ENCODE assay signal across 12 cellular contexts in genomic region chr1:6801998-6802397, GRCh38. TPM values are rescaled to one million over a fixed set of nuclear protein-coding genes. Genes with fewer than 3 reads are reported as not detected.
DNase-seq lines count a peak whose midpoint lies in the region; ATAC-seq and TF ChIP-seq lines count a peak whose summit lies in the region.
"Had no signal": no experiment of that assay in that cellular context is flagged by ENCODE, and none has a peak within 500 bp of the region (broad histone marks: within the 10 kb centered on the region; RNA-seq: fewer than 3 reads in every experiment).

No MANE protein-coding gene starts in this region.

- peak overlapping the region; percentile 32 to 51 for H4K8ac ChIP-seq in IMR-90 (ENCODE audit: low read depth in 2 of 2, low read length in 2 of 2)

- H3K18ac ChIP-seq in IMR-90 (ENCODE audit: low read depth, low read length) = peak overlapping the region; percentile 73

- H3K36me3 ChIP-seq in IMR-90 (ENCODE audit: control insufficient read depth, insufficient read depth, low read length) (no peaks in the 10 kb centered on the region; the same call in 1 of the 2 replicates), mammary epithelial cell (ENCODE audit: insufficient read depth, low read length) (no peaks in the 10 kb centered on the region), right atrium auricular region (no peaks in the 10 kb centered on the region), thyroid gland (no peaks in the 10 kb centered on the region)
- H3K36me3 ChIP-seq: upper lobe of left lung had no signal

- H3K9ac ChIP-seq in IMR-90 (ENCODE audit: low read depth, low read length) (peak overlapping the region; percentile 10), mammary epithelial cell (ENCODE audit: insufficient read depth, low read length) (no peak overlapping the region)

- dilution Hi-C loops in IMR-90 (cut with HindIII; ENCODE audit: low sequenced_read_pairs, unreplicated experiment) = no loop called here
- dilution Hi-C loops in mammary epithelial cell (cut with HindIII; ENCODE audit: low sequenced_read_pairs) = loop anchor here (5.0 kb wide), 2 partner anchors 80 to 85 kb away; no protein-coding TSS in a partner anchor

- peak overlapping the region; percentile 81 for H2BK120ac ChIP-seq in IMR-90 (ENCODE audit: low read depth, low read length)

- peaks cover 88% of the 10 kb centered on the region for H3K79me2 ChIP-seq in mammary epithelial cell (ENCODE audit: insufficient read depth, low read length)

- intact Hi-C loops in IMR-90 (cut with micrococcal nuclease) = loop anchor here (5.0 kb wide), 1 partner anchor 70 kb away; no protein-coding TSS in a partner anchor
- intact Hi-C loops in mammary epithelial cell (cut with micrococcal nuclease) = loop anchor here (10.0 kb wide), 1 partner anchor 843 kb away; no protein-coding TSS in a partner anchor
- intact Hi-C loops in thyroid gland (cut with DNase I) = no loop called here

- no peak overlapping the region for H2AK9ac ChIP-seq in IMR-90 (replicated peaks; ENCODE audit: low read depth, low read length, poor library complexity)

- H3K4me1 ChIP-seq in IMR-90 (ENCODE audit: control insufficient read depth, insufficient read depth, low read length) = peaks cover 35% of the 10 kb centered on the region
- peaks cover 17% of the 10 kb centered on the region for H3K4me1 ChIP-seq in mammary epithelial cell (ENCODE audit: insufficient read depth, low read length)
- H3K4me1 ChIP-seq in right atrium auricular region = peaks cover 0 to 46% of the 10 kb centered on the region in 2 donors
- H3K4me1 ChIP-seq in thyroid gland = peaks cover 22 to 39% of the 10 kb centered on the region in 2 donors

- H4K5ac ChIP-seq in IMR-90 (ENCODE audit: low read depth, low read length) = peak overlapping the region; percentile 90

- no peak overlapping the region for H2AFZ ChIP-seq in IMR-90 (replicated peaks; ENCODE audit: low read length, poor library complexity)
- no peak overlapping the region for H2AFZ ChIP-seq in mammary epithelial cell (ENCODE audit: low read depth, low read length)

- no peaks in the 10 kb centered on the region for H3K27me3 ChIP-seq in IMR-90 (ENCODE audit: control insufficient read depth, insufficient read depth, low read length)
- no peaks in the 10 kb centered on the region for H3K27me3 ChIP-seq in mammary epithelial cell (ENCODE audit: insufficient read depth, low read length)
- H3K27me3 ChIP-seq in right atrium auricular region = no peaks in the 10 kb centered on the region
- H3K27me3 ChIP-seq in thyroid gland = no peaks in the 10 kb centered on the region
- H3K27me3 ChIP-seq: upper lobe of left lung had no signal

- H3K4ac ChIP-seq in IMR-90 (ENCODE audit: low read depth, low read length) = peak overlapping the region; percentile 60

- no TSS peak for BruUV-seq in IMR-90 (replicated peaks; lab: Mats Ljungman, UMichigan)
- no TSS peak for BruUV-seq in mammary epithelial cell (replicated peaks; lab: Mats Ljungman, UMichigan)

- H4K20me1 ChIP-seq in IMR-90 (ENCODE audit: insufficient read depth, low read length) = peaks cover 5% of the 10 kb centered on the region; the same call in 1 of the 2 replicates
- no peaks in the 10 kb centered on the region for H4K20me1 ChIP-seq in mammary epithelial cell (ENCODE audit: insufficient read depth, low read length)

- peak overlapping the region; percentile 55; the same call in 1 of the 2 replicates for H3K23ac ChIP-seq in IMR-90 (ENCODE audit: low read depth, low read length)

- POLR2A ChIA-PET in IMR-90 (lab: Charles Lee; ENCODE audit: unreplicated experiment) = no interaction called here

- H3K27ac ChIP-seq in IMR-90 (ENCODE audit: insufficient read depth, low read length) = peak overlapping the region; percentile 73
- peak overlapping the region; percentile 10 for H3K27ac ChIP-seq in mammary epithelial cell (ENCODE audit: insufficient read depth, low read depth, low read length)
- peak overlapping the region; percentile 66 to 82 for H3K27ac ChIP-seq in right atrium auricular region
- H3K27ac ChIP-seq in thyroid gland = peak overlapping the region; percentile 51 to 70 (median 69)

- H3K4me2 ChIP-seq in IMR-90 (ENCODE audit: low read depth, low read length) = no peak overlapping the region
- no peak overlapping the region for H3K4me2 ChIP-seq in mammary epithelial cell (ENCODE audit: insufficient read depth, low read depth, low read length)

- no peak for TF ChIP-seq POLR2A in IMR-90 (IDR thresholded peaks at IDR 0.05; ENCODE audit: low read depth, low read length)
- no peak for TF ChIP-seq POLR2A in thyroid gland (IDR thresholded peaks at IDR 0.05)

- peak overlapping the region; percentile 42 for H4K91ac ChIP-seq in IMR-90 (ENCODE audit: insufficient read depth, low read depth, low read length)

- CTCF ChIA-PET in IMR-90 (lab: Yijun Ruan, JAX) (interaction anchor here (0.6 to 1.3 kb wide), 4 partner anchors 9 to 81 kb away, joined by 3 to 5 read pairs (median 4); no protein-coding TSS in a partner anchor), mammary epithelial cell (lab: Charles Lee; ENCODE audit: low non-redundant PET) (no interaction called here)

- H2AK5ac ChIP-seq in IMR-90 (ENCODE audit: low read depth, low read length) = peak overlapping the region; percentile 90

- peak; percentile 81 for DNase-seq in IMR-90
- DNase-seq in mammary epithelial cell = peak; percentile 72
- DNase-seq in right atrium auricular region (ENCODE audit: low spot score) = no peak
- DNase-seq in thyroid gland = peak; percentile 52 to 73
- DNase-seq in MV-4-11 (lab: John Stamatoyannopoulos, UW) = no peak
- DNase-seq in NK-92 treated with Interleukin-12 subunit alpha and Interleukin-12 subunit beta, amount 100 ng/mL, for 24 hours (lab: John Stamatoyannopoulos, UW) = no peak
- DNase-seq: amygdala, DMS79 treated with DMSO at 0.1 percent for 48 hours, erythroblast, NCI-H1436, upper lobe of left lung had no signal

- H3K9me3 ChIP-seq in IMR-90 (ENCODE audit: control insufficient read depth, insufficient read depth, low read length) (no peaks in the 10 kb centered on the region), mammary epithelial cell (replicated peaks; ENCODE audit: insufficient read depth, low read length) (no peaks in the 10 kb centered on the region), right atrium auricular region (no peaks in the 10 kb centered on the region), thyroid gland (no peaks in the 10 kb centered on the region)
- H3K9me3 ChIP-seq: upper lobe of left lung had no signal

- peak overlapping the region; percentile 42; the same call in 2 of the 3 replicates for H2BK15ac ChIP-seq in IMR-90 (ENCODE audit: low read depth, low read length)

- TF ChIP-seq CTCF in IMR-90 (conservative IDR thresholded peaks at IDR 0.05; ENCODE audit: low read depth, low read length) (no peak), mammary epithelial cell (conservative IDR thresholded peaks at IDR 0.05 in 1 of 2, IDR thresholded peaks at IDR 0.05 in 1 of 2; ENCODE audit: extremely low read depth in 1 of 2, insufficient read depth in 1 of 2, low read depth in 1 of 2, low read length in 2 of 2) (no peak), right atrium auricular region (IDR thresholded peaks at IDR 0.05) (no peak), thyroid gland (IDR thresholded peaks at IDR 0.05) (no peak)

- in situ Hi-C loops in IMR-90 (cut with MboI; ENCODE audit: low sequenced_read_pairs) (loop anchor here (10.0 kb wide), 1 partner anchor 843 kb away; no protein-coding TSS in a partner anchor), mammary epithelial cell (cut with MboI; ENCODE audit: low sequenced_read_pairs in 2 of 2) (loop anchor here in 1 of 2 donors (10.0 kb wide), 1 partner anchor 83 kb away; no protein-coding TSS in a partner anchor)

- peak overlapping the region; percentile 69 for H2BK5ac ChIP-seq in IMR-90 (ENCODE audit: low read depth, low read length, poor library complexity, severe bottlenecking)

- H3K79me1 ChIP-seq in IMR-90 (ENCODE audit: low read depth in 1 of 2, low read length in 2 of 2) = peaks cover 18 to 69% of the 10 kb centered on the region in 2 experiments

- TF ChIP-seq RAD21 in IMR-90 (IDR thresholded peaks at IDR 0.05; ENCODE audit: low read length) = no peak

- H3K9me1 ChIP-seq in IMR-90 (ENCODE audit: insufficient read depth, low read length) = peaks cover 20% of the 10 kb centered on the region

- no peak overlapping the region for H3K4me3 ChIP-seq in IMR-90 (ENCODE audit: insufficient read depth, low read depth, low read length)
- H3K4me3 ChIP-seq in mammary epithelial cell (replicated peaks in 1 of 3; ENCODE audit: insufficient read depth in 1 of 3, low read depth in 2 of 3, low read length in 3 of 3) = no peak overlapping the region
- no peak overlapping the region for H3K4me3 ChIP-seq in right atrium auricular region
- H3K4me3 ChIP-seq in thyroid gland (replicated peaks in 1 of 3) = no peak overlapping the region
- H3K4me3 ChIP-seq: upper lobe of left lung had no signal

- H2BK20ac ChIP-seq in IMR-90 (ENCODE audit: low read depth, low read length) = peak overlapping the region; percentile 83

- no CpG with 5 or more reads among the region's 3 CpGs for whole genome bisulfite sequencing in IMR-90 (ENCODE audit: extremely low coverage in 2 of 2, insufficient read length in 1 of 2), 2 experiments
- 98% methylated on average over 3 of the region's 3 CpGs for WGBS in mammary epithelial cell (ENCODE audit: low coverage, missing lambda C conversion rate)
- 43% methylated on average over 3 of the region's 3 CpGs for WGBS in thyroid gland, 2 donors

- no peak overlapping the region for H3K56ac ChIP-seq in IMR-90 (ENCODE audit: extremely low read depth, insufficient read depth, low read length)

- peak overlapping the region; percentile 82 for H3K14ac ChIP-seq in IMR-90 (replicated peaks; ENCODE audit: low read depth, low read length)

- ATAC-seq in IMR-90 (ENCODE audit: low read depth) = peak; percentile 33
- ATAC-seq in GM21529 (IDR thresholded peaks at IDR 0.05; ENCODE audit: unreplicated experiment) = no peak

TF ChIP-seq in IMR-90, 13 proteins besides CTCF, POLR2A, EP300 and RAD21 (continues in another document):
- no peak for TF ChIP-seq ELK1 (IDR thresholded peaks at IDR 0.05; ENCODE audit: borderline replicate concordance, low read depth, low read length)

RNA-seq across cellular contexts. Expression of gene CAMTA1, which starts 16.7 kb away (rescaled TPM):
- total RNA-seq in IMR-90 (2012; rRNA removed) = 35.5 and 65.3 TPM in 2 replicates
- polyA plus RNA-seq in IMR-90 (2012; rRNA removed) = 52.0 and 74.3 TPM in 2 replicates
- 41.7 and 81.6 TPM in 2 replicates for polyA plus RNA-seq in IMR-90 (2012; cell fraction: cytosol; rRNA removed)
- polyA plus RNA-seq in IMR-90 (2012; cell fraction: nucleus; rRNA removed; ENCODE audit: low replicate concordance) = 8.2 and 38.2 TPM in 2 replicates
- total RNA-seq in mammary epithelial cell = 10 to 100 TPM; 49.5 to 85.1 TPM
- polyA plus RNA-seq in mammary epithelial cell = 45.8 TPM
- polyA minus RNA-seq in mammary epithelial cell = 60.3 TPM
- 100 to 1,000 TPM; 132 to 190 TPM for total RNA-seq in right atrium auricular region
- total RNA-seq in thyroid gland = 100 to 1,000 TPM in 2 of 4 donors, 10 to 100 TPM in 2; 63.9 to 124 (median 101) TPM

Comparison
In these comparisons a context has a peak if more than half of its experiments do, and no peak if none do; other contexts are left out.
1. DNase-seq: peak in IMR-90 (single experiment), mammary epithelial cell (single experiment) and thyroid gland (2 of 2); none in right atrium auricular region (single experiment), MV-4-11 (single experiment) and NK-92 treated with Interleukin-12 subunit alpha and Interleukin-12 subunit beta, amount 100 ng/mL, for 24 hours (single experiment).
2. H3K27ac ChIP-seq: peak in every context shown above with its lines; median percentile 74 in right atrium auricular region; 73 in IMR-90; 69 in thyroid gland; 10 in mammary epithelial cell.